Comparison of ENCODE assay signal across 11 cellular contexts in genomic region chr5:33241826-33242225, GRCh38.
DNase-seq lines count a peak whose midpoint lies in the region; ATAC-seq and TF ChIP-seq lines count a peak whose summit lies in the region.
"Had no signal": no experiment of that assay in that cellular context is flagged by ENCODE, and none has a peak within 500 bp of the region (broad histone marks: within the 10 kb centered on the region; RNA-seq: fewer than 3 reads in every experiment).

No MANE protein-coding gene starts in this region.

- peak; percentile 57 for ATAC-seq in GM18870 (IDR thresholded peaks at IDR 0.05; ENCODE audit: unreplicated experiment)
- peak; percentile 66 for ATAC-seq in HG02884 (IDR thresholded peaks at IDR 0.05; ENCODE audit: unreplicated experiment)
- ATAC-seq in naive B cell (ENCODE audit: low read depth in 2 of 2), result peak; percentile 78 to 90
- no peak for ATAC-seq in CD4-positive, alpha-beta T cell (ENCODE audit: poor library complexity)

- CTCF ChIA-PET in CD4-positive, alpha-beta T cell (lab: Charles Lee), result no interaction called here

- no peak overlapping the region for H3K27ac ChIP-seq in CD4-positive, alpha-beta T cell (ENCODE audit: low read depth, low read length)
- H3K27ac ChIP-seq: brain microvascular endothelial cell, ovary had no signal

- H3K27ac Mint-ChIP-seq in naive B cell, result peak overlapping the region; percentile 39 to 90 (median 48)
- no peak overlapping the region for H3K27ac Mint-ChIP-seq in CD4-positive, alpha-beta T cell

- H3K27me3 ChIP-seq in CD4-positive, alpha-beta T cell (ENCODE audit: control insufficient read depth, insufficient read depth, low read length), result no peaks in the 10 kb centered on the region
- H3K27me3 ChIP-seq: brain microvascular endothelial cell, ovary had no signal

- no peaks in the 10 kb centered on the region for H3K9me3 ChIP-seq in CD4-positive, alpha-beta T cell (ENCODE audit: control insufficient read depth, low read length)
- H3K9me3 ChIP-seq: ovary had no signal

- DNase-seq in OCI-M2 (lab: John Stamatoyannopoulos, UW; ENCODE audit: unreplicated experiment) (peak; percentile 79), naive B cell (peak; percentile 2), NCI-H187 (lab: John Stamatoyannopoulos, UW) (no peak)
- DNase-seq in activated CD4-positive, CD25-positive, alpha-beta regulatory T cell (lab: John Stamatoyannopoulos, UW), result no peak
- no peak for DNase-seq in CD4-positive, alpha-beta T cell
- DNase-seq: brain microvascular endothelial cell, hippocampal formation, NCI-H226, ovary had no signal

- no peaks in the 10 kb centered on the region for H3K36me3 Mint-ChIP-seq in naive B cell
- no peaks in the 10 kb centered on the region for H3K36me3 Mint-ChIP-seq in CD4-positive, alpha-beta T cell (ENCODE audit: low read depth)

- peak overlapping the region in 4 of 8 donors; percentile 30 to 85 (median 42) for H3K4me3 Mint-ChIP-seq in naive B cell
- H3K4me3 Mint-ChIP-seq in CD4-positive, alpha-beta T cell, result no peak overlapping the region

- POLR2A ChIA-PET in CD4-positive, alpha-beta T cell (lab: Charles Lee), result no interaction called here

- no peak for TF ChIP-seq CTCF in CD4-positive, alpha-beta T cell (IDR thresholded peaks at IDR 0.05)

- H3K9me3 Mint-ChIP-seq in naive B cell, result peaks cover 0 to 3% (median 0%) of the 10 kb centered on the region in 7 donors
- H3K9me3 Mint-ChIP-seq in CD4-positive, alpha-beta T cell, result no peaks in the 10 kb centered on the region

- peaks cover 15 to 27% (median 17%) of the 10 kb centered on the region in 3 donors for H3K4me1 Mint-ChIP-seq in naive B cell
- no peaks in the 10 kb centered on the region for H3K4me1 Mint-ChIP-seq in CD4-positive, alpha-beta T cell (ENCODE audit: low read depth)

- intact Hi-C loops in CD4-positive, alpha-beta T cell (cut with DNase I, micrococcal nuclease), result no loop called here

- H3K27me3 Mint-ChIP-seq in naive B cell, result no peaks in the 10 kb centered on the region
- no peaks in the 10 kb centered on the region for H3K27me3 Mint-ChIP-seq in CD4-positive, alpha-beta T cell

Comparison
In these comparisons a context has a peak if more than half of its experiments do, and no peak if none do; other contexts are left out.
1. DNase-seq: peak in OCI-M2 (single experiment) and naive B cell (single experiment); none in NCI-H187 (0 of 2), activated CD4-positive, CD25-positive, alpha-beta regulatory T cell (0 of 4) and CD4-positive, alpha-beta T cell (0 of 10).